22 cellular contexts compared by ENCODE assay signal in genomic region chr12:95237315-95237714, GRCh38.
"Had no signal": no experiment of that assay in that cellular context is flagged by ENCODE, and none has a peak within 500 bp of the region (broad histone marks: within the 10 kb centered on the region; RNA-seq: fewer than 3 reads in every experiment).

No MANE protein-coding gene starts in this region.

- H3K9me3 Mint-ChIP-seq: activated naive CD8-positive, alpha-beta T cell treated with anti-CD3 and anti-CD28 coated beads for 36 hours; activated T-cell treated with anti-CD3 and anti-CD28 coated beads, Interleukin-2, amount 50 U/mL, for 4 hours; dendritic cell treated with granulocyte-macrophage colony-stimulating factor and Interleukin-4, amounts not matched to agents 40 ng/mL and 50 ng/mL, for 4 days; stimulated activated naive CD8-positive, alpha-beta T cell treated with anti-CD3 and anti-CD28 coated beads, Interleukin-15, Interleukin-2, amounts not matched to agents 100 ng/mL and 50 ng/mL, for 24 hours had no signal

- H3K4me3 ChIP-seq: body of pancreas, tibial artery had no signal

- H3K27ac Mint-ChIP-seq: activated naive CD8-positive, alpha-beta T cell treated with anti-CD3 and anti-CD28 coated beads for 36 hours; dendritic cell treated with granulocyte-macrophage colony-stimulating factor and Interleukin-4, amounts not matched to agents 40 ng/mL and 50 ng/mL, for 4 days; naive B cell; stimulated activated naive CD8-positive, alpha-beta T cell treated with anti-CD3 and anti-CD28 coated beads, Interleukin-15, Interleukin-2, amounts not matched to agents 100 ng/mL and 50 ng/mL, for 24 hours; T-helper 1 cell treated with Interleukin-12 subunit alpha and Interleukin-12 subunit beta and Interleukin-4 antibody, amounts not matched to agents 30 μg/mL and 1 μg/mL, for 36 hours; WTC11 had no signal

- DNase-seq: activated naive CD4-positive, alpha-beta T cell treated with Interleukin-2 at 50 U/mL for 16 hours; activated naive CD8-positive, alpha-beta T cell treated with anti-CD3 and anti-CD28 coated beads for 36 hours; activated T-cell treated with anti-CD3 and anti-CD28 coated beads, Interleukin-2, amount 50 U/mL, for 4 hours; amygdala; body of pancreas; effector CD4-positive, alpha-beta T cell; glutamatergic neuron; hippocampal formation; left ventricle myocardium superior; naive B cell; nucleus accumbens; posterior cingulate gyrus; retina; stimulated activated CD4-positive, alpha-beta T cell treated with anti-CD3 and anti-CD28 coated beads, Interleukin-12 subunit alpha, Interleukin-12 subunit beta, amount 100 ng/mL, for 4 hours; substantia nigra; T1000; tibial artery had no signal

- H3K27ac ChIP-seq: body of pancreas, tibial artery had no signal

- H3K27me3 ChIP-seq: body of pancreas, tibial artery had no signal

- H3K9me3 ChIP-seq: body of pancreas, tibial artery had no signal

- H3K36me3 Mint-ChIP-seq: naive B cell had no signal

- H3K4me3 Mint-ChIP-seq: activated naive CD8-positive, alpha-beta T cell treated with anti-CD3 and anti-CD28 coated beads for 36 hours; activated T-cell treated with anti-CD3 and anti-CD28 coated beads, Interleukin-2, amount 50 U/mL, for 4 hours; dendritic cell treated with granulocyte-macrophage colony-stimulating factor and Interleukin-4, amounts not matched to agents 40 ng/mL and 50 ng/mL, for 4 days; naive B cell; stimulated activated naive CD8-positive, alpha-beta T cell treated with anti-CD3 and anti-CD28 coated beads, Interleukin-15, Interleukin-2, amounts not matched to agents 100 ng/mL and 50 ng/mL, for 24 hours; T-helper 1 cell treated with Interleukin-12 subunit alpha and Interleukin-12 subunit beta and Interleukin-4 antibody, amounts not matched to agents 30 μg/mL and 1 μg/mL, for 36 hours; WTC11 had no signal

- H3K27me3 Mint-ChIP-seq: activated naive CD8-positive, alpha-beta T cell treated with anti-CD3 and anti-CD28 coated beads for 36 hours; dendritic cell treated with granulocyte-macrophage colony-stimulating factor and Interleukin-4, amounts not matched to agents 40 ng/mL and 50 ng/mL, for 4 days; naive B cell; stimulated activated naive CD8-positive, alpha-beta T cell treated with anti-CD3 and anti-CD28 coated beads, Interleukin-15, Interleukin-2, amounts not matched to agents 100 ng/mL and 50 ng/mL, for 24 hours had no signal

- H3K4me1 Mint-ChIP-seq: WTC11 had no signal

- FAIRE-seq: frontal cortex had no signal

- ATAC-seq: activated T-cell treated with anti-CD3 and anti-CD28 coated beads, Interleukin-2, amount 50 U/mL, for 4 hours; body of pancreas; left ventricle myocardium superior; WTC11 had no signal
